8 cellular contexts compared by ENCODE assay signal in the genomic region with DNA sequence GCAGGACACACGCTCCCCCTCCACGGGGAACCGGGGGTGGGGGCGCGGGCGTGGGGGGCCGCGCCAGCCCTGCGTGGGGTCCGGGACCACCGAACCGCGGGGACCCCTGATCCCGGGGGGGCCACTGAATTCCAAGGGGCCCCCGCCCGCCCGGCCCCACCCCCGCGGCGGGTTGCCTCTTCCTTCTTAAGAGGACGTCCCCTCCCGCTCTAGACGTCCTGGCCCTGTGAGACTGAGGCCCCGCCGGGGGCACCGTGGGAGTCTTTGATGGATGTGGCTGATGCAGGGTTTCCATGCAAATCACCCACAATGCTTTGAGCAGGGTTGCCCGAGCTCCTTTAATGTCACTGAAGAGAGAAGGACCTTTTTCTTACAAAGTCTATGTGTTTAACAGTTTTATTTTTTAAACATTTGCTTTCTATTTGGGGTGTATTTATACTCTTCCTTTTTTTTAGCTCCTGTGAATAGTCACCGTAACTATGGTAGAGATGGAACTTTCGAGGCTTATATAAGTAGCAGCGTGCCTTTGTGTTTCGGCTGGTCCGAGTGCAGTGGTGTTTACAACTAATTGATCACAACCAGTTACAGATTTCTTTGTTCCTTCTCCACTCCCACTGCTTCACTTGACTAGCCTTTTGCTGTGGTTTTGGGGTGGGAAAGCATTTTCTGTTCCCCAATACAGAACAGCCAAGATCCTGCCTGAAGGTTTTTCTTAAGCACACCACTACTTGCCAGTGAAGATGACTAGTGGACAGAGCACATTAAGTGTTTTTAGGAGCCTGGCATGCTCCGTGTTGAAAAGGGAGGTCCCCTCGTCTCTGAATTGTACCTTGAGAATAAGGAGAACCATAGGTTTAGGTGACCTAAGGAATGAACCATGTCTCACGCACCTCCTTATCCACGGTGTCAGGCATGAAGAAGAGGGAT. TPM values are rescaled to one million over a fixed set of nuclear protein-coding genes. Genes with fewer than 3 reads are reported as not detected.
DNase-seq lines count a peak whose midpoint lies in the region; ATAC-seq and TF ChIP-seq lines count a peak whose summit lies in the region.

No MANE protein-coding gene starts in this region.

- ATAC-seq in GM18499 (IDR thresholded peaks at IDR 0.05; ENCODE audit: insufficient read depth, unreplicated experiment): peak; percentile 32
- ATAC-seq in HG02885 (IDR thresholded peaks at IDR 0.05; ENCODE audit: poor library complexity, unreplicated experiment): peak; percentile 64
- ATAC-seq in gastrocnemius medialis: no peak

- no peak for TF ChIP-seq CTCF in astrocyte of the cerebellum (IDR thresholded peaks at IDR 0.05; ENCODE audit: low read depth, low read length, missing control alignments)
- no peak for TF ChIP-seq CTCF in gastrocnemius medialis (IDR thresholded peaks at IDR 0.05 in 4 of 5, conservative IDR thresholded peaks at IDR 0.05 in 1 of 5)

- no peak for TF ChIP-seq POLR2A in gastrocnemius medialis (IDR thresholded peaks at IDR 0.05)

- peak overlapping the region; percentile 7 to 41 (median 34) for H3K27ac ChIP-seq in gastrocnemius medialis

- in situ Hi-C loops in astrocyte of the cerebellum (cut with HindIII; ENCODE audit: low sequenced_read_pairs): loop anchor here (5.0 kb wide), 1 partner anchor 41 kb away; no protein-coding TSS in a partner anchor
- in situ Hi-C loops in gastrocnemius medialis (cut with MboI; ENCODE audit: low sequenced_read_pairs in 4 of 4): no loop called here

- H3K36me3 ChIP-seq in gastrocnemius medialis: no peaks in the 10 kb centered on the region

- H3K9me3 ChIP-seq in gastrocnemius medialis: no peaks in the 10 kb centered on the region

- DNase-seq in NCI-H187 treated with DMSO at 0.1 percent for 48 hours (lab: John Stamatoyannopoulos, UW) (peak; percentile 20), T-helper 9 cell (peak; percentile 73), astrocyte of the cerebellum (ENCODE audit: low read depth) (peak; percentile 51), iPS DF 19.7 (ENCODE audit: low read depth, low spot score) (peak; percentile 83), gastrocnemius medialis (no peak), mesenteric fat pad (ENCODE audit: low spot score) (no peak)

- no peaks in the 10 kb centered on the region for H3K27me3 ChIP-seq in gastrocnemius medialis

- intact Hi-C loops in gastrocnemius medialis (cut with DNase I; ENCODE audit: low total_unique reads): no loop called here

- H3K4me3 ChIP-seq in astrocyte of the cerebellum (ENCODE audit: low read depth, low read length) (peak overlapping the region; percentile 58), gastrocnemius medialis (peak overlapping the region; percentile 57 to 70 (median 58))

- H3K4me1 ChIP-seq in gastrocnemius medialis: peaks cover 23 to 37% of the 10 kb centered on the region in 2 donors

RNA-seq across cellular contexts. Expression of gene PDIA4, which starts 44.8 kb away (rescaled TPM):
- 10 to 100 TPM; 10.8 to 19.6 (median 14.2) TPM for total RNA-seq in gastrocnemius medialis
- 101 TPM for total RNA-seq in mesenteric fat pad

Comparison
In these comparisons a context has a peak if more than half of its experiments do, and no peak if none do; other contexts are left out.
1. ATAC-seq: peak in GM18499 (single experiment) and HG02885 (single experiment); none in gastrocnemius medialis (0 of 2).
2. DNase-seq: peak in NCI-H187 treated with DMSO at 0.1 percent for 48 hours (single experiment), T-helper 9 cell (single experiment), astrocyte of the cerebellum (single experiment) and iPS DF 19.7 (single experiment); none in gastrocnemius medialis (0 of 2) and mesenteric fat pad (single experiment).